In genomic region chr15:95254263-95254662, GRCh38 we compare ENCODE assay signal across 1 cellular context.
TF ChIP-seq lines count a peak whose summit lies in the region.

No MANE protein-coding gene starts in this region.

TF ChIP-seq in endothelial cell of umbilical vein, 7 proteins besides CTCF, POLR2A, EP300 and RAD21 (continued from another document):
- TF ChIP-seq, protein P1, sequence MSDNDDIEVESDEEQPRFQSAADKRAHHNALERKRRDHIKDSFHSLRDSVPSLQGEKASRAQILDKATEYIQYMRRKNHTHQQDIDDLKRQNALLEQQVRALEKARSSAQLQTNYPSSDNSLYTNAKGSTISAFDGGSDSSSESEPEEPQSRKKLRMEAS (IDR thresholded peaks at IDR 0.05; ENCODE audit: insufficient read depth, insufficient read length) = no peak
